Comparison of ENCODE assay signal across 11 cellular contexts in the genomic region with DNA sequence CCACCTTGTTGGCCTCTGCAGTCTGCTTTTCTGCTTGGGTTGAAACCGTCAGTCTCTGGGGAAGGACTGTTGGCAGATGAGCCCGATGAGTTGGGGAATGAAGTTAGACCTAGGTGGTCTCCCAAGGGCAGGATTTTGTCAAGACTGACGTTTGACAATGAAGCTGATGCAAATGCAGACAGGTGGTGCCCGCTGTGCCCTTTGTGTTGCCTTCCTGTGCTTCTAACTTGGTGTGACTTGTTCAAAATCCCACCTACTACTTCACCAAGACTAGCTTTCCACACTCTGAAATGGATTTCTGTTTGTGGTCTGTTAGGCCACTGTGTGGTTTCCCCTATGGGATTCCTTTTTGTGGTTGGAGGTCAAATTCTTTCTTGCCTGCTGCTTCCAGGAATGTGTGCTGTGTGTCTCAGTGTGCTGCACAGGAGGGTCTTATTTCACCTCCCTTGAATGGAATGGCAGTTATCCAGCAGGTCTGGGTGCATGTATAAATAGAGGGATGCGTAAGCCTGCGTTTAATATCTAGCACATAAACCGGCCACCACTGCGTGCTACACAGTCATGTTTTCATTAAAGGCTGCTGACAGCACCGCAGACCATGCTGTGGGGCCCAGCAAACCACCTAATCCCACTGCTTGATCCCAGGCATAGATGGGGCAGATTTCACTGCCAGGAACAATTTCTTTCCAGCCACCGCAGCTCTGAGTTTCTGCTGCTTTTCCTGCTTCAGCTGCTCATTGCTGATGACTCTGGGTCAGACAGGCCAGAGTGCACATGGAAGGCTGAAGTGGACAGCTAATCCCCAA. TPM values are rescaled to one million over a fixed set of nuclear protein-coding genes. Genes with fewer than 3 reads are reported as not detected.
DNase-seq lines count a peak whose midpoint lies in the region; ATAC-seq, FAIRE-seq and TF ChIP-seq lines count a peak whose summit lies in the region.
"Had no signal": no experiment of that assay in that cellular context is flagged by ENCODE, and none has a peak within 500 bp of the region (broad histone marks: within the 10 kb centered on the region; RNA-seq: fewer than 3 reads in every experiment).

No MANE protein-coding gene starts in this region.

- in situ Hi-C loops in brain microvascular endothelial cell (cut with HindIII; ENCODE audit: low pct_ligation_motif_present, low sequenced_read_pairs): loop anchor here (25.0 kb wide), 1 partner anchor 171 kb away; no protein-coding TSS in a partner anchor

- no peak overlapping the region for H3K27ac ChIP-seq in brain microvascular endothelial cell
- H3K27ac ChIP-seq: heart right ventricle, thyroid gland had no signal

- no peak for DNase-seq in Caco-2
- DNase-seq in HTR-8/SVneo (ENCODE audit: insufficient read length, low spot score): peak; percentile 70
- peak; percentile 94 for DNase-seq in brain microvascular endothelial cell
- peak; percentile 98 for DNase-seq in myocyte (ENCODE audit: low read depth)
- DNase-seq in activated effector memory CD4-positive, alpha-beta T cell treated with anti-CD3 and anti-CD28 coated beads, Interleukin-2, amount 50 U/mL, for 16 hours: no peak
- DNase-seq in medulla oblongata (ENCODE audit: extremely low spot score): no peak
- no peak for DNase-seq in DMS153 (lab: John Stamatoyannopoulos, UW)
- DNase-seq: activated gamma-delta T cell, heart right ventricle, thyroid gland had no signal

- intact Hi-C loops in Caco-2 (cut with micrococcal nuclease; ENCODE audit: unreplicated experiment): no loop called here

- H3K4me1 Mint-ChIP-seq in Caco-2 (ENCODE audit: low read depth, unreplicated experiment): peaks cover 17% of the 10 kb centered on the region

- no peak overlapping the region for H3K4me3 Mint-ChIP-seq in Caco-2 (ENCODE audit: unreplicated experiment)

- H3K27me3 ChIP-seq in Caco-2 (replicated peaks; ENCODE audit: control insufficient read depth, insufficient read depth, low read length) (no peaks in the 10 kb centered on the region), brain microvascular endothelial cell (replicated peaks) (peaks cover 18% of the 10 kb centered on the region)
- H3K27me3 ChIP-seq: heart right ventricle, thyroid gland had no signal

- H3K4me1 ChIP-seq in Caco-2: peaks cover 21% of the 10 kb centered on the region
- H3K4me1 ChIP-seq: thyroid gland had no signal

- no peaks in the 10 kb centered on the region for H3K36me3 ChIP-seq in Caco-2 (ENCODE audit: control insufficient read depth, insufficient read depth, low read length)
- no peaks in the 10 kb centered on the region for H3K36me3 ChIP-seq in brain microvascular endothelial cell (replicated peaks)
- H3K36me3 ChIP-seq: heart right ventricle, thyroid gland had no signal

- H3K27ac Mint-ChIP-seq in Caco-2 (ENCODE audit: unreplicated experiment): peak overlapping the region; percentile 46

- H3K4me3 ChIP-seq in Caco-2 (ENCODE audit: low read depth, low read length): no peak overlapping the region
- no peak overlapping the region for H3K4me3 ChIP-seq in brain microvascular endothelial cell (ENCODE audit: low read depth, low read length)
- H3K4me3 ChIP-seq: heart right ventricle, thyroid gland had no signal

- peak; percentile 62 for FAIRE-seq in HTR-8/SVneo (lab: Jason Lieb, UNC)

- peaks cover under 1% of the 10 kb centered on the region for H3K9me3 Mint-ChIP-seq in Caco-2 (ENCODE audit: unreplicated experiment)

- no peaks in the 10 kb centered on the region for H3K36me3 Mint-ChIP-seq in Caco-2 (ENCODE audit: insufficient read depth, unreplicated experiment)

- H3K27me3 Mint-ChIP-seq in Caco-2 (ENCODE audit: insufficient read depth, unreplicated experiment): no peaks in the 10 kb centered on the region

- H3K9me3 ChIP-seq in Caco-2: no peaks in the 10 kb centered on the region
- H3K9me3 ChIP-seq: heart right ventricle, thyroid gland had no signal

- CTCF ChIA-PET in Caco-2 (lab: Charles Lee): interaction anchor here (0.9 kb wide), 1 partner anchor 48 kb away, joined by 3 read pairs; no protein-coding TSS in a partner anchor

- no peak for ATAC-seq in HG02840 (IDR thresholded peaks at IDR 0.05; ENCODE audit: low FRiP score, unreplicated experiment)

- POLR2A ChIA-PET in Caco-2 (lab: Charles Lee): no interaction called here

- no TSS peak for BruUV-seq in Caco-2 (replicated peaks; lab: Mats Ljungman, UMichigan)

- TF ChIP-seq CTCF in Caco-2 (IDR thresholded peaks at IDR 0.05; ENCODE audit: insufficient read depth in 1 of 2, low read depth in 1 of 2, low read length in 1 of 2, severe bottlenecking in 1 of 2, unreplicated experiment in 1 of 2): no peak
- TF ChIP-seq CTCF in brain microvascular endothelial cell (IDR thresholded peaks at IDR 0.05; ENCODE audit: low read depth, low read length, missing control alignments): no peak

RNA-seq across cellular contexts. Expression of a gene that starts 44.8 kb away (rescaled TPM):
- total RNA-seq in Caco-2 (2022) (not detected in 2 replicates), myocyte (0.13 and 0.16 TPM in 2 replicates)
- 0.57 TPM for polyA plus RNA-seq in myocyte (2012)

Comparison
In these comparisons a context has a peak if more than half of its experiments do, and no peak if none do; other contexts are left out.
1. DNase-seq: peak in HTR-8/SVneo (single experiment), brain microvascular endothelial cell (single experiment) and myocyte (single experiment); none in Caco-2 (0 of 2), activated effector memory CD4-positive, alpha-beta T cell treated with anti-CD3 and anti-CD28 coated beads, Interleukin-2, amount 50 U/mL, for 16 hours (single experiment), medulla oblongata (single experiment) and DMS153 (single experiment).